Comparison of ENCODE assay signal across 27 cellular contexts in genomic region chr9:86978986-86979385, GRCh38. TPM values are rescaled to one million over a fixed set of nuclear protein-coding genes. Genes with fewer than 3 reads are reported as not detected.
DNase-seq lines count a peak whose midpoint lies in the region; ATAC-seq, FAIRE-seq and TF ChIP-seq lines count a peak whose summit lies in the region.
"Had no signal": no experiment of that assay in that cellular context is flagged by ENCODE, and none has a peak within 500 bp of the region (broad histone marks: within the 10 kb centered on the region; RNA-seq: fewer than 3 reads in every experiment).

No MANE protein-coding gene starts in this region.

- H3K4me3 ChIP-seq in astrocyte (ENCODE audit: insufficient read depth, low read depth, low read length) (no peak overlapping the region), foreskin fibroblast (ENCODE audit: low read depth in 1 of 2, low read length in 2 of 2) (no peak overlapping the region), smooth muscle cell (no peak overlapping the region), mesendoderm (ENCODE audit: low read length) (no peak overlapping the region), dorsolateral prefrontal cortex (no peak overlapping the region)
- H3K4me3 ChIP-seq: lower lobe of right lung, spleen, transverse colon had no signal

- WGBS in smooth muscle cell (ENCODE audit: low lambda C conversion rate), result 49% methylated on average over 4 of the region's 4 CpGs
- WGBS in mesendoderm (ENCODE audit: extremely low coverage, insufficient coverage, low lambda C conversion rate), result no CpG with 5 or more reads among the region's 4 CpGs

- intact Hi-C loops in dorsolateral prefrontal cortex (cut with DNase I), result no loop called here

- no peak overlapping the region for H4K5ac ChIP-seq in mesendoderm (ENCODE audit: low read length)

- no peak for FAIRE-seq in astrocyte (lab: Jason Lieb, UNC)
- FAIRE-seq: colon had no signal

- H3K9ac ChIP-seq in astrocyte (ENCODE audit: low read length) (no peak overlapping the region), smooth muscle cell (ENCODE audit: low read depth) (no peak overlapping the region), mesendoderm (ENCODE audit: low read length) (no peak overlapping the region)
- H3K9ac ChIP-seq: parathyroid adenoma had no signal

- H3K27me3 ChIP-seq in astrocyte (ENCODE audit: insufficient read depth, low read length) (no peaks in the 10 kb centered on the region), smooth muscle cell (ENCODE audit: low read depth) (no peaks in the 10 kb centered on the region), mesendoderm (ENCODE audit: insufficient read depth, low read length, poor library complexity) (no peaks in the 10 kb centered on the region), dorsolateral prefrontal cortex (no peaks in the 10 kb centered on the region)
- H3K27me3 ChIP-seq: spleen, transverse colon had no signal

- no peak overlapping the region for H3K27ac Mint-ChIP-seq in astrocyte (ENCODE audit: unreplicated experiment)
- H3K27ac Mint-ChIP-seq: activated naive CD4-positive, alpha-beta T cell treated with anti-CD3 and anti-CD28 coated beads, Interleukin-2, amount 10 ng/mL, durations not matched to agents 7 days and 5 days; B cell; endodermal cell; naive thymus-derived CD4-positive, alpha-beta T cell; stimulated activated naive CD8-positive, alpha-beta T cell treated with anti-CD3 and anti-CD28 coated beads, Interleukin-15, amount 100 ng/mL, for 72 hours had no signal

- H2AFZ ChIP-seq in astrocyte (ENCODE audit: low read depth, low read length) (no peak overlapping the region), smooth muscle cell (ENCODE audit: low read depth) (no peak overlapping the region)
- H2AFZ ChIP-seq: parathyroid adenoma had no signal

- H3K23ac ChIP-seq in mesendoderm (ENCODE audit: low read length), result no peak overlapping the region

- H3K4ac ChIP-seq in mesendoderm (ENCODE audit: low read depth, low read length), result no peak overlapping the region

- peaks cover 9% of the 10 kb centered on the region for H3K27me3 Mint-ChIP-seq in astrocyte (ENCODE audit: low read depth, unreplicated experiment)

- ATAC-seq in GM18505 (IDR thresholded peaks at IDR 0.05; ENCODE audit: unreplicated experiment), result no peak
- ATAC-seq: HCT116; lower lobe of right lung; naive thymus-derived CD4-positive, alpha-beta T cell; stimulated activated naive CD8-positive, alpha-beta T cell treated with anti-CD3 and anti-CD28 coated beads, Interleukin-15, amount 100 ng/mL, for 72 hours had no signal

- H3K9me3 Mint-ChIP-seq in astrocyte (ENCODE audit: unreplicated experiment), result no peaks in the 10 kb centered on the region
- H3K9me3 Mint-ChIP-seq: activated naive CD4-positive, alpha-beta T cell treated with anti-CD3 and anti-CD28 coated beads, Interleukin-2, amount 10 ng/mL, durations not matched to agents 7 days and 5 days; endodermal cell; naive thymus-derived CD4-positive, alpha-beta T cell; stimulated activated naive CD8-positive, alpha-beta T cell treated with anti-CD3 and anti-CD28 coated beads, Interleukin-15, amount 100 ng/mL, for 72 hours had no signal

- TF ChIP-seq CTCF in astrocyte (IDR thresholded peaks at IDR 0.05; ENCODE audit: insufficient read depth, low read depth, low read length) (no peak), foreskin fibroblast (IDR thresholded peaks at IDR 0.05; ENCODE audit: low read depth, low read length) (no peak), smooth muscle cell (IDR thresholded peaks at IDR 0.05; ENCODE audit: borderline replicate concordance, insufficient read depth, poor library complexity, severe bottlenecking) (no peak), dorsolateral prefrontal cortex (IDR thresholded peaks at IDR 0.05 in 54 of 56, conservative IDR thresholded peaks at IDR 0.05 in 2 of 56; ENCODE audit: low read depth in 1 of 56, partially characterized antibody in 56 of 56) (no peak)

- no peak overlapping the region for H4K8ac ChIP-seq in mesendoderm (ENCODE audit: low read depth, low read length)

- DNase-seq in NCI-H1105 treated with DMSO at 0.1 percent for 48 hours (lab: John Stamatoyannopoulos, UW) (peak; percentile 16), NCI-H1105 (lab: John Stamatoyannopoulos, UW) (no peak), astrocyte (ENCODE audit: low read depth) (peak; percentile 11), foreskin fibroblast (peak; percentile 34 to 57), smooth muscle cell (lab: John Stamatoyannopoulos, UW; ENCODE audit: unreplicated experiment) (no peak), mesendoderm (no peak), dorsolateral prefrontal cortex (no peak)
- DNase-seq: 8988T; activated CD8-positive, alpha-beta memory T cell treated with anti-CD3 and anti-CD28 coated beads for 24 hours; activated naive CD4-positive, alpha-beta T cell treated with anti-CD3 and anti-CD28 coated beads, Interleukin-2, amount 10 ng/mL, durations not matched to agents 7 days and 5 days; activated T-cell treated with anti-CD3 and anti-CD28 coated beads, Interleukin-2, amount 50 U/mL, for 48 hours; anterior cingulate cortex; COR-L47; endodermal cell; lower lobe of right lung; naive thymus-derived CD4-positive, alpha-beta T cell; NCI-H1092 treated with DMSO at 0.1 percent for 48 hours; NCI-H526 treated with DMSO at 0.1 percent for 48 hours; spleen; stimulated activated CD4-positive, alpha-beta T cell treated with anti-CD3 and anti-CD28 coated beads, Interleukin-4, amount 100 ng/mL, for 24 hours; stimulated activated naive CD8-positive, alpha-beta T cell treated with anti-CD3 and anti-CD28 coated beads, Interleukin-15, amount 100 ng/mL, for 72 hours; transverse colon had no signal

- H3K4me1 ChIP-seq in astrocyte (ENCODE audit: insufficient read depth, low read length) (peaks cover 2% of the 10 kb centered on the region), smooth muscle cell (ENCODE audit: low read depth) (peaks cover 39% of the 10 kb centered on the region), mesendoderm (ENCODE audit: control insufficient read depth, low read depth, low read length) (no peaks in the 10 kb centered on the region)
- H3K4me1 ChIP-seq: parathyroid adenoma, spleen, transverse colon had no signal

- peaks cover 8% of the 10 kb centered on the region for H3K4me1 Mint-ChIP-seq in astrocyte (ENCODE audit: low read depth, unreplicated experiment)
- H3K4me1 Mint-ChIP-seq: activated naive CD4-positive, alpha-beta T cell treated with anti-CD3 and anti-CD28 coated beads, Interleukin-2, amount 10 ng/mL, durations not matched to agents 7 days and 5 days; B cell; naive thymus-derived CD4-positive, alpha-beta T cell; stimulated activated naive CD8-positive, alpha-beta T cell treated with anti-CD3 and anti-CD28 coated beads, Interleukin-15, amount 100 ng/mL, for 72 hours had no signal

- H3K79me2 ChIP-seq in astrocyte (ENCODE audit: insufficient read depth, low read length) (no peaks in the 10 kb centered on the region), smooth muscle cell (ENCODE audit: low read depth) (no peaks in the 10 kb centered on the region), mesendoderm (ENCODE audit: control insufficient read depth, insufficient read depth, low read length) (no peaks in the 10 kb centered on the region)
- H3K79me2 ChIP-seq: parathyroid adenoma had no signal

- H2BK15ac ChIP-seq in mesendoderm (replicated peaks; ENCODE audit: low read depth), result no peak overlapping the region

- no peak overlapping the region for H3K56ac ChIP-seq in mesendoderm (ENCODE audit: low read length)

- no peak overlapping the region for H3K18ac ChIP-seq in mesendoderm (ENCODE audit: low read length)

- H2BK5ac ChIP-seq in mesendoderm (ENCODE audit: low read length), result no peak overlapping the region

- peaks cover 12% of the 10 kb centered on the region for H3F3A ChIP-seq in smooth muscle cell (ENCODE audit: low read depth)

- no peak overlapping the region for H3K4me3 Mint-ChIP-seq in astrocyte (ENCODE audit: unreplicated experiment)
- H3K4me3 Mint-ChIP-seq: activated naive CD4-positive, alpha-beta T cell treated with anti-CD3 and anti-CD28 coated beads, Interleukin-2, amount 10 ng/mL, durations not matched to agents 7 days and 5 days; B cell; endodermal cell; naive thymus-derived CD4-positive, alpha-beta T cell; stimulated activated naive CD8-positive, alpha-beta T cell treated with anti-CD3 and anti-CD28 coated beads, Interleukin-15, amount 100 ng/mL, for 72 hours had no signal

- H4K20me1 ChIP-seq in astrocyte (ENCODE audit: insufficient read depth, low read length) (no peaks in the 10 kb centered on the region), smooth muscle cell (ENCODE audit: low read depth) (no peaks in the 10 kb centered on the region)

- H3K36me3 ChIP-seq in astrocyte (ENCODE audit: insufficient read depth, low read length) (no peaks in the 10 kb centered on the region), smooth muscle cell (ENCODE audit: low read depth) (no peaks in the 10 kb centered on the region), mesendoderm (ENCODE audit: control insufficient read depth, insufficient read depth, low read length) (no peaks in the 10 kb centered on the region)
- H3K36me3 ChIP-seq: lower lobe of right lung, spleen, transverse colon had no signal

- H3K9me3 ChIP-seq in astrocyte (ENCODE audit: insufficient read depth, low read depth, low read length) (no peaks in the 10 kb centered on the region), smooth muscle cell (replicated peaks; ENCODE audit: low read depth) (no peaks in the 10 kb centered on the region)
- H3K9me3 ChIP-seq: lower lobe of right lung, spleen, transverse colon had no signal

- TF ChIP-seq POLR2A in GM18505 (IDR thresholded peaks at IDR 0.05; ENCODE audit: borderline replicate concordance, extremely low read depth, insufficient read depth, insufficient read length), result no peak

- H3K4me2 ChIP-seq in astrocyte (ENCODE audit: low read length) (no peak overlapping the region), smooth muscle cell (peak overlapping the region; percentile 59), mesendoderm (ENCODE audit: low read length) (no peak overlapping the region)

- no peaks in the 10 kb centered on the region for H3K79me1 ChIP-seq in mesendoderm (ENCODE audit: low read length)

- H2BK120ac ChIP-seq in mesendoderm (ENCODE audit: low read depth, low read length), result no peak overlapping the region

- no peak overlapping the region for H2AK5ac ChIP-seq in mesendoderm (ENCODE audit: low read length)

- H3K27ac ChIP-seq in astrocyte (ENCODE audit: low read depth, low read length) (no peak overlapping the region), smooth muscle cell (ENCODE audit: low read depth) (peak overlapping the region; percentile 69), mesendoderm (ENCODE audit: low read depth, low read length) (no peak overlapping the region), dorsolateral prefrontal cortex (no peak overlapping the region)
- H3K27ac ChIP-seq: lower lobe of right lung, parathyroid adenoma, spleen, transverse colon had no signal

- no peaks in the 10 kb centered on the region for H3K36me3 Mint-ChIP-seq in astrocyte (ENCODE audit: low read depth, unreplicated experiment)
- H3K36me3 Mint-ChIP-seq: activated naive CD4-positive, alpha-beta T cell treated with anti-CD3 and anti-CD28 coated beads, Interleukin-2, amount 10 ng/mL, durations not matched to agents 7 days and 5 days; naive thymus-derived CD4-positive, alpha-beta T cell had no signal

RNA-seq across cellular contexts. Expression of gene GAS1, which starts 31.7 kb away (rescaled TPM):
- total RNA-seq in astrocyte (4.3 and 5.1 TPM in 2 replicates), smooth muscle cell (74.8 and 82.6 TPM in 2 replicates), dorsolateral prefrontal cortex (10 to 100 TPM in 6 of 120 experiments, 1 to 10 TPM in 114; 2.7 to 16.6 (median 5.4) TPM)
- 72.5 and 134 TPM in 2 replicates for polyA plus RNA-seq in smooth muscle cell
- 0.73 TPM for polyA plus RNA-seq in mesendoderm (2013, experiment 1 of 2)
- polyA plus RNA-seq in mesendoderm (2013, experiment 2 of 2), result 0.59 TPM

Comparison
In these comparisons a context has a peak if more than half of its experiments do, and no peak if none do; other contexts are left out.
1. DNase-seq: peak in NCI-H1105 treated with DMSO at 0.1 percent for 48 hours (single experiment), astrocyte (single experiment) and foreskin fibroblast (2 of 2); none in NCI-H1105 (single experiment), smooth muscle cell (single experiment), mesendoderm (single experiment) and dorsolateral prefrontal cortex (0 of 10).